In the genomic region with DNA sequence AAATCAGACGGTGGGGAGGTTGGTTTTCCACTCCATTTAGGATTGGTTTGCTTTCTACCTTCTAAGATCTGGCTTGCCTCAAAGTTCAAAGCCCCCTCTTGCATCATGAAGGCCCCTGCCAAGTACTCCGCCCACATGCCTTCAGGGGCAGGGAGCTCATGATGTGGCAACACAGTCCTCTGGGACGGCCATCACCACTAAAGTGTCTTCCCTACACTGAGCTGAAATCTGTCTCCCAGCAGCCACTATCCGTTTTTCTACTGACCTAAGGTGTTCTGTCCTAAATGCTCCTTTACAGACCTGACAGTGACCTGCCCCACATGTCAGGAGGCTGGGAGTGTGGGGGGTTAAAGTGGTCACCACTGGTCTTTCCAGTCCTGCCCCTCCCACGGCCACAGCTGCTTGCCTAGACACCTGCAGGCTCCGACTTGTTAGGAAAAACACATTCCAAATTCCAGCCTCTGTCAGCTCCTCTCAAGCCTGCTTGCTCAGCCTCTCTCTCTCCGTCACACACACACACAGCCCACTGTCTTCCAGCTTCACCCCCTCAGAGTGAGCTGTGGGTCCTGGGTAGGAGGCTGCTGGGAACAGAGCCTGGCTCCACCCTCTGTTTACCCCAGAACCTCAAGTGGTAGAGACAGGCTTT, we compare ENCODE assay signal across 1 cellular context.
TF ChIP-seq lines count a peak whose summit lies in the region.

No MANE protein-coding gene starts in this region.

TF ChIP-seq in HepG2, 621 proteins besides CTCF, POLR2A, EP300 and RAD21 (continued from another document and continues in another):
- TF ChIP-seq RXRB (CRISPR knock-in tag; IDR thresholded peaks at IDR 0.05; ENCODE audit: borderline replicate concordance) (peak; percentile 84), FOXA1 (IDR thresholded peaks at IDR 0.05) (no peak), FOXA1 (CRISPR knock-in tag; IDR thresholded peaks at IDR 0.05) (peak; percentile 15; the same call in 1 of the 2 replicates), JUND (CRISPR knock-in tag; IDR thresholded peaks at IDR 0.05) (peak; percentile 48; the same call in 1 of the 2 replicates), RFXAP (CRISPR knock-in tag; IDR thresholded peaks at IDR 0.05; ENCODE audit: borderline replicate concordance) (peak; percentile 61; the same call in 1 of the 2 replicates), SP5 (CRISPR knock-in tag; IDR thresholded peaks at IDR 0.05; ENCODE audit: borderline replicate concordance, low read depth) (peak; percentile 100), HNRNPK (IDR thresholded peaks at IDR 0.05; ENCODE audit: low read depth, low read length, poor library complexity, severe bottlenecking) (no peak), MXD4 (CRISPR knock-in tag; IDR thresholded peaks at IDR 0.05) (no peak), NCOA5 (CRISPR knock-in tag; IDR thresholded peaks at IDR 0.05) (no peak), TSC22D2 (CRISPR knock-in tag; IDR thresholded peaks at IDR 0.05; ENCODE audit: borderline replicate concordance) (no peak), FOXP1 (IDR thresholded peaks at IDR 0.05) (no peak), FOXP1 (CRISPR knock-in tag; IDR thresholded peaks at IDR 0.05) (peak; percentile 68; the same call in 1 of the 2 replicates), TOE1 (CRISPR knock-in tag; IDR thresholded peaks at IDR 0.05) (no peak), ZEB1 (IDR thresholded peaks at IDR 0.05; ENCODE audit: insufficient replicate concordance, low read depth) (peak; percentile 80), YEATS2 (CRISPR knock-in tag; IDR thresholded peaks at IDR 0.05; ENCODE audit: borderline replicate concordance) (0 out of 2 replicates have a peak, but pooled peaks have one; percentile 56), NONO (IDR thresholded peaks at IDR 0.05) (no peak), NONO (CRISPR knock-in tag; conservative IDR thresholded peaks at IDR 0.05) (peak; percentile 78; the same call in 1 of the 2 replicates), ATAD3A (CRISPR knock-in tag; IDR thresholded peaks at IDR 0.05) (no peak), SP2 (CRISPR knock-in tag; IDR thresholded peaks at IDR 0.05) (no peak), HIVEP1 (CRISPR knock-in tag; IDR thresholded peaks at IDR 0.05) (peak; percentile 81; the same call in 1 of the 2 replicates)
- TF ChIP-seq, protein P1, sequence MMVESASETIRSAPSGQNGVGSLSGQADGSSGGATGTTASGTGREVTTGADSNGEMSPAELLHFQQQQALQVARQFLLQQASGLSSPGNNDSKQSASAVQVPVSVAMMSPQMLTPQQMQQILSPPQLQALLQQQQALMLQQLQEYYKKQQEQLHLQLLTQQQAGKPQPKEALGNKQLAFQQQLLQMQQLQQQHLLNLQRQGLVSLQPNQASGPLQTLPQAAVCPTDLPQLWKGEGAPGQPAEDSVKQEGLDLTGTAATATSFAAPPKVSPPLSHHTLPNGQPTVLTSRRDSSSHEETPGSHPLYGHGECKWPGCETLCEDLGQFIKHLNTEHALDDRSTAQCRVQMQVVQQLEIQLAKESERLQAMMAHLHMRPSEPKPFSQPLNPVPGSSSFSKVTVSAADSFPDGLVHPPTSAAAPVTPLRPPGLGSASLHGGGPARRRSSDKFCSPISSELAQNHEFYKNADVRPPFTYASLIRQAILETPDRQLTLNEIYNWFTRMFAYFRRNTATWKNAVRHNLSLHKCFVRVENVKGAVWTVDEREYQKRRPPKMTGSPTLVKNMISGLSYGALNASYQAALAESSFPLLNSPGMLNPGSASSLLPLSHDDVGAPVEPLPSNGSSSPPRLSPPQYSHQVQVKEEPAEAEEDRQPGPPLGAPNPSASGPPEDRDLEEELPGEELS (CRISPR knock-in tag; IDR thresholded peaks at IDR 0.05): peak; percentile 82
- TF ChIP-seq, protein P2, sequence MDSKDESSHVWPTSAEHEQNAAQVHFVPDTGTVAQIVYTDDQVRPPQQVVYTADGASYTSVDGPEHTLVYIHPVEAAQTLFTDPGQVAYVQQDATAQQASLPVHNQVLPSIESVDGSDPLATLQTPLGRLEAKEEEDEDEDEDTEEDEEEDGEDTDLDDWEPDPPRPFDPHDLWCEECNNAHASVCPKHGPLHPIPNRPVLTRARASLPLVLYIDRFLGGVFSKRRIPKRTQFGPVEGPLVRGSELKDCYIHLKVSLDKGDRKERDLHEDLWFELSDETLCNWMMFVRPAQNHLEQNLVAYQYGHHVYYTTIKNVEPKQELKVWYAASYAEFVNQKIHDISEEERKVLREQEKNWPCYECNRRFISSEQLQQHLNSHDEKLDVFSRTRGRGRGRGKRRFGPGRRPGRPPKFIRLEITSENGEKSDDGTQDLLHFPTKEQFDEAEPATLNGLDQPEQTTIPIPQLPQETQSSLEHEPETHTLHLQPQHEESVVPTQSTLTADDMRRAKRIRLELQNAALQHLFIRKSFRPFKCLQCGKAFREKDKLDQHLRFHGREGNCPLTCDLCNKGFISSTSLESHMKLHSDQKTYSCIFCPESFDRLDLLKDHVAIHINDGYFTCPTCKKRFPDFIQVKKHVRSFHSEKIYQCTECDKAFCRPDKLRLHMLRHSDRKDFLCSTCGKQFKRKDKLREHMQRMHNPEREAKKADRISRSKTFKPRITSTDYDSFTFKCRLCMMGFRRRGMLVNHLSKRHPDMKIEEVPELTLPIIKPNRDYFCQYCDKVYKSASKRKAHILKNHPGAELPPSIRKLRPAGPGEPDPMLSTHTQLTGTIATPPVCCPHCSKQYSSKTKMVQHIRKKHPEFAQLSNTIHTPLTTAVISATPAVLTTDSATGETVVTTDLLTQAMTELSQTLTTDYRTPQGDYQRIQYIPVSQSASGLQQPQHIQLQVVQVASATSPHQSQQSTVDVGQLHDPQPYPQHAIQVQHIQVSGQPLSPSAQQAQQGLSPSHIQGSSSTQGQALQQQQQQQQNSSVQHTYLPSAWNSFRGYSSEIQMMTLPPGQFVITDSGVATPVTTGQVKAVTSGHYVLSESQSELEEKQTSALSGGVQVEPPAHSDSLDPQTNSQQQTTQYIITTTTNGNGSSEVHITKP (CRISPR knock-in tag; IDR thresholded peaks at IDR 0.05; ENCODE audit: low read depth): peak; percentile 73; the same call in 1 of the 2 replicates
- TF ChIP-seq, protein P3, sequence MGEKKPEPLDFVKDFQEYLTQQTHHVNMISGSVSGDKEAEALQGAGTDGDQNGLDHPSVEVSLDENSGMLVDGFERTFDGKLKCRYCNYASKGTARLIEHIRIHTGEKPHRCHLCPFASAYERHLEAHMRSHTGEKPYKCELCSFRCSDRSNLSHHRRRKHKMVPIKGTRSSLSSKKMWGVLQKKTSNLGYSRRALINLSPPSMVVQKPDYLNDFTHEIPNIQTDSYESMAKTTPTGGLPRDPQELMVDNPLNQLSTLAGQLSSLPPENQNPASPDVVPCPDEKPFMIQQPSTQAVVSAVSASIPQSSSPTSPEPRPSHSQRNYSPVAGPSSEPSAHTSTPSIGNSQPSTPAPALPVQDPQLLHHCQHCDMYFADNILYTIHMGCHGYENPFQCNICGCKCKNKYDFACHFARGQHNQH (CRISPR knock-in tag; IDR thresholded peaks at IDR 0.05): 0 out of 2 replicates have a peak, but pooled peaks have one; percentile 59
- TF ChIP-seq, protein P4, sequence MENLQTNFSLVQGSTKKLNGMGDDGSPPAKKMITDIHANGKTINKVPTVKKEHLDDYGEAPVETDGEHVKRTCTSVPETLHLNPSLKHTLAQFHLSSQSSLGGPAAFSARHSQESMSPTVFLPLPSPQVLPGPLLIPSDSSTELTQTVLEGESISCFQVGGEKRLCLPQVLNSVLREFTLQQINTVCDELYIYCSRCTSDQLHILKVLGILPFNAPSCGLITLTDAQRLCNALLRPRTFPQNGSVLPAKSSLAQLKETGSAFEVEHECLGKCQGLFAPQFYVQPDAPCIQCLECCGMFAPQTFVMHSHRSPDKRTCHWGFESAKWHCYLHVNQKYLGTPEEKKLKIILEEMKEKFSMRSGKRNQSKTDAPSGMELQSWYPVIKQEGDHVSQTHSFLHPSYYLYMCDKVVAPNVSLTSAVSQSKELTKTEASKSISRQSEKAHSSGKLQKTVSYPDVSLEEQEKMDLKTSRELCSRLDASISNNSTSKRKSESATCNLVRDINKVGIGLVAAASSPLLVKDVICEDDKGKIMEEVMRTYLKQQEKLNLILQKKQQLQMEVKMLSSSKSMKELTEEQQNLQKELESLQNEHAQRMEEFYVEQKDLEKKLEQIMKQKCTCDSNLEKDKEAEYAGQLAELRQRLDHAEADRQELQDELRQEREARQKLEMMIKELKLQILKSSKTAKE (CRISPR knock-in tag; IDR thresholded peaks at IDR 0.05; ENCODE audit: borderline replicate concordance): peak; percentile 43
- TF ChIP-seq, protein P5, sequence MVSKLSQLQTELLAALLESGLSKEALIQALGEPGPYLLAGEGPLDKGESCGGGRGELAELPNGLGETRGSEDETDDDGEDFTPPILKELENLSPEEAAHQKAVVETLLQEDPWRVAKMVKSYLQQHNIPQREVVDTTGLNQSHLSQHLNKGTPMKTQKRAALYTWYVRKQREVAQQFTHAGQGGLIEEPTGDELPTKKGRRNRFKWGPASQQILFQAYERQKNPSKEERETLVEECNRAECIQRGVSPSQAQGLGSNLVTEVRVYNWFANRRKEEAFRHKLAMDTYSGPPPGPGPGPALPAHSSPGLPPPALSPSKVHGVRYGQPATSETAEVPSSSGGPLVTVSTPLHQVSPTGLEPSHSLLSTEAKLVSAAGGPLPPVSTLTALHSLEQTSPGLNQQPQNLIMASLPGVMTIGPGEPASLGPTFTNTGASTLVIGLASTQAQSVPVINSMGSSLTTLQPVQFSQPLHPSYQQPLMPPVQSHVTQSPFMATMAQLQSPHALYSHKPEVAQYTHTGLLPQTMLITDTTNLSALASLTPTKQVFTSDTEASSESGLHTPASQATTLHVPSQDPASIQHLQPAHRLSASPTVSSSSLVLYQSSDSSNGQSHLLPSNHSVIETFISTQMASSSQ (IDR thresholded peaks at IDR 0.05; ENCODE audit: low read depth): 0 out of 2 replicates have a peak, but pooled peaks have one; percentile 35
- TF ChIP-seq, protein P5 (CRISPR knock-in tag; IDR thresholded peaks at IDR 0.05; ENCODE audit: borderline replicate concordance): peak; percentile 73; the same call in 1 of the 2 replicates
- TF ChIP-seq, protein P6, sequence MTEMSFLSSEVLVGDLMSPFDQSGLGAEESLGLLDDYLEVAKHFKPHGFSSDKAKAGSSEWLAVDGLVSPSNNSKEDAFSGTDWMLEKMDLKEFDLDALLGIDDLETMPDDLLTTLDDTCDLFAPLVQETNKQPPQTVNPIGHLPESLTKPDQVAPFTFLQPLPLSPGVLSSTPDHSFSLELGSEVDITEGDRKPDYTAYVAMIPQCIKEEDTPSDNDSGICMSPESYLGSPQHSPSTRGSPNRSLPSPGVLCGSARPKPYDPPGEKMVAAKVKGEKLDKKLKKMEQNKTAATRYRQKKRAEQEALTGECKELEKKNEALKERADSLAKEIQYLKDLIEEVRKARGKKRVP (CRISPR knock-in tag; IDR thresholded peaks at IDR 0.05): peak in 1 of 2 experiments; percentile 98; a peak in 2 of 4 replicates
- TF ChIP-seq, protein P7, sequence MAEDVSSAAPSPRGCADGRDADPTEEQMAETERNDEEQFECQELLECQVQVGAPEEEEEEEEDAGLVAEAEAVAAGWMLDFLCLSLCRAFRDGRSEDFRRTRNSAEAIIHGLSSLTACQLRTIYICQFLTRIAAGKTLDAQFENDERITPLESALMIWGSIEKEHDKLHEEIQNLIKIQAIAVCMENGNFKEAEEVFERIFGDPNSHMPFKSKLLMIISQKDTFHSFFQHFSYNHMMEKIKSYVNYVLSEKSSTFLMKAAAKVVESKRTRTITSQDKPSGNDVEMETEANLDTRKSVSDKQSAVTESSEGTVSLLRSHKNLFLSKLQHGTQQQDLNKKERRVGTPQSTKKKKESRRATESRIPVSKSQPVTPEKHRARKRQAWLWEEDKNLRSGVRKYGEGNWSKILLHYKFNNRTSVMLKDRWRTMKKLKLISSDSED (CRISPR knock-in tag; IDR thresholded peaks at IDR 0.05): no peak
- TF ChIP-seq, protein P8, sequence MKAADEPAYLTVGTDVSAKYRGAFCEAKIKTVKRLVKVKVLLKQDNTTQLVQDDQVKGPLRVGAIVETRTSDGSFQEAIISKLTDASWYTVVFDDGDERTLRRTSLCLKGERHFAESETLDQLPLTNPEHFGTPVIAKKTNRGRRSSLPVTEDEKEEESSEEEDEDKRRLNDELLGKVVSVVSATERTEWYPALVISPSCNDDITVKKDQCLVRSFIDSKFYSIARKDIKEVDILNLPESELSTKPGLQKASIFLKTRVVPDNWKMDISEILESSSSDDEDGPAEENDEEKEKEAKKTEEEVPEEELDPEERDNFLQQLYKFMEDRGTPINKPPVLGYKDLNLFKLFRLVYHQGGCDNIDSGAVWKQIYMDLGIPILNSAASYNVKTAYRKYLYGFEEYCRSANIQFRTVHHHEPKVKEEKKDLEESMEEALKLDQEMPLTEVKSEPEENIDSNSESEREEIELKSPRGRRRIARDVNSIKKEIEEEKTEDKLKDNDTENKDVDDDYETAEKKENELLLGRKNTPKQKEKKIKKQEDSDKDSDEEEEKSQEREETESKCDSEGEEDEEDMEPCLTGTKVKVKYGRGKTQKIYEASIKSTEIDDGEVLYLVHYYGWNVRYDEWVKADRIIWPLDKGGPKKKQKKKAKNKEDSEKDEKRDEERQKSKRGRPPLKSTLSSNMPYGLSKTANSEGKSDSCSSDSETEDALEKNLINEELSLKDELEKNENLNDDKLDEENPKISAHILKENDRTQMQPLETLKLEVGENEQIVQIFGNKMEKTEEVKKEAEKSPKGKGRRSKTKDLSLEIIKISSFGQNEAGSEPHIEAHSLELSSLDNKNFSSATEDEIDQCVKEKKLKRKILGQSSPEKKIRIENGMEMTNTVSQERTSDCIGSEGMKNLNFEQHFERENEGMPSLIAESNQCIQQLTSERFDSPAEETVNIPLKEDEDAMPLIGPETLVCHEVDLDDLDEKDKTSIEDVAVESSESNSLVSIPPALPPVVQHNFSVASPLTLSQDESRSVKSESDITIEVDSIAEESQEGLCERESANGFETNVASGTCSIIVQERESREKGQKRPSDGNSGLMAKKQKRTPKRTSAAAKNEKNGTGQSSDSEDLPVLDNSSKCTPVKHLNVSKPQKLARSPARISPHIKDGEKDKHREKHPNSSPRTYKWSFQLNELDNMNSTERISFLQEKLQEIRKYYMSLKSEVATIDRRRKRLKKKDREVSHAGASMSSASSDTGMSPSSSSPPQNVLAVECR (CRISPR knock-in tag; IDR thresholded peaks at IDR 0.05; ENCODE audit: borderline replicate concordance): peak; percentile 74; the same call in 1 of the 2 replicates
- TF ChIP-seq, protein P9, sequence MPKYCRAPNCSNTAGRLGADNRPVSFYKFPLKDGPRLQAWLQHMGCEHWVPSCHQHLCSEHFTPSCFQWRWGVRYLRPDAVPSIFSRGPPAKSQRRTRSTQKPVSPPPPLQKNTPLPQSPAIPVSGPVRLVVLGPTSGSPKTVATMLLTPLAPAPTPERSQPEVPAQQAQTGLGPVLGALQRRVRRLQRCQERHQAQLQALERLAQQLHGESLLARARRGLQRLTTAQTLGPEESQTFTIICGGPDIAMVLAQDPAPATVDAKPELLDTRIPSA (CRISPR knock-in tag; IDR thresholded peaks at IDR 0.05; ENCODE audit: borderline replicate concordance): no peak
